In the genomic region with DNA sequence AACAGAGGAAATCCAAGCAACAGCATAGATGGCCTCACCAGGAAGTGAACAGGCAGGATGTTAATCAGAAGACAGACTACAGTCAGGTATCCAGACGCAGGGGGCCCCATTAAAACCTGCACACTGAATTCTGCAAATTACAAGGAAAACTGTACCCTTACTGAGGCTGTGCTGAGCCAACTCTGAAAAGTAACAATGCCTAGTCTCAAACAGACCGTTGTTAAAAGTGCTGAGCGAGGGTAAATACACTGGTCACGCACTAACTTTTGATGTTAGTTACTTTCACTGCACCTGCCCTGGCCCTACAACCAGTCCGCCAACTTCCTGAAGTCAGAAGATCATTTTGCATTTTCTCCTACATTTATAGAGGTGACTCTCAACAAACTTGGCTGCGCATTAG, we compare ENCODE assay signal across 8 cellular contexts. TPM values are rescaled to one million over a fixed set of nuclear protein-coding genes. Genes with fewer than 3 reads are reported as not detected.
DNase-seq lines count a peak whose midpoint lies in the region; ATAC-seq and TF ChIP-seq lines count a peak whose summit lies in the region.

No MANE protein-coding gene starts in this region.

- peak overlapping the region; percentile 97 for H3K4me3 ChIP-seq in thoracic aorta

- peaks cover 10 to 14% of the 10 kb centered on the region in 2 donors for H3K36me3 Mint-ChIP-seq in activated T-cell treated with anti-CD3 and anti-CD28 coated beads, Interleukin-2, amount 50 U/mL, for 72 hours (ENCODE audit: insufficient read depth in 2 of 2)
- peaks cover 5 to 17% (median 10%) of the 10 kb centered on the region in 3 donors for H3K36me3 Mint-ChIP-seq in immature natural killer cell

- peaks cover 11 to 23% of the 10 kb centered on the region in 2 donors for H3K4me1 ChIP-seq in thoracic aorta (ENCODE audit: control insufficient read depth in 1 of 2, low read depth in 2 of 2)

- peak overlapping the region; percentile 87 to 99 for H3K4me3 Mint-ChIP-seq in activated T-cell treated with anti-CD3 and anti-CD28 coated beads, Interleukin-2, amount 50 U/mL, for 72 hours
- H3K4me3 Mint-ChIP-seq in immature natural killer cell, result peak overlapping the region; percentile 97 to 99 (median 97)

- H3K9me3 ChIP-seq in thoracic aorta, result no peaks in the 10 kb centered on the region

- no peak for TF ChIP-seq CTCF in thoracic aorta (IDR thresholded peaks at IDR 0.05)

- peak overlapping the region in 1 of 2 donors; percentile 75 for H3K27ac ChIP-seq in thoracic aorta

- no peaks in the 10 kb centered on the region for H3K27me3 ChIP-seq in thoracic aorta (replicated peaks; ENCODE audit: insufficient read depth)

- H3K9me3 Mint-ChIP-seq in activated T-cell treated with anti-CD3 and anti-CD28 coated beads, Interleukin-2, amount 50 U/mL, for 72 hours, result no peaks in the 10 kb centered on the region
- no peaks in the 10 kb centered on the region for H3K9me3 Mint-ChIP-seq in immature natural killer cell

- H3K27me3 Mint-ChIP-seq in activated T-cell treated with anti-CD3 and anti-CD28 coated beads, Interleukin-2, amount 50 U/mL, for 72 hours (ENCODE audit: low read depth), result no peaks in the 10 kb centered on the region
- peaks cover 0 to 11% (median 0%) of the 10 kb centered on the region in 3 donors for H3K27me3 Mint-ChIP-seq in immature natural killer cell (ENCODE audit: low read depth in 3 of 3)

- peak overlapping the region; percentile 76 for H3K27ac Mint-ChIP-seq in activated T-cell treated with anti-CD3 and anti-CD28 coated beads, Interleukin-2, amount 50 U/mL, for 72 hours
- H3K27ac Mint-ChIP-seq in immature natural killer cell, result peak overlapping the region; percentile 94 to 98 (median 97)

- no peak for ATAC-seq in activated T-cell treated with anti-CD3 and anti-CD28 coated beads, Interleukin-2, amount 50 U/mL, for 72 hours (replicated peaks in 1 of 2)
- ATAC-seq in thoracic aorta (ENCODE audit: insufficient number of reproducible peaks, low FRiP score, low read depth), result no peak

- H3K4me1 Mint-ChIP-seq in activated T-cell treated with anti-CD3 and anti-CD28 coated beads, Interleukin-2, amount 50 U/mL, for 72 hours (ENCODE audit: low read depth), result peaks cover 37% of the 10 kb centered on the region
- peaks cover 34 to 49% of the 10 kb centered on the region in 2 donors for H3K4me1 Mint-ChIP-seq in immature natural killer cell

- peaks cover 8% of the 10 kb centered on the region for H3K36me3 ChIP-seq in thoracic aorta

- peak; percentile 2 for DNase-seq in activated naive CD4-positive, alpha-beta T cell treated with Interleukin-2 at 50 U/mL for 16 hours
- no peak for DNase-seq in activated naive CD4-positive, alpha-beta T cell (lab: John Stamatoyannopoulos, UW)
- DNase-seq in activated T-cell treated with anti-CD3 and anti-CD28 coated beads, Interleukin-2, amount 50 U/mL, for 72 hours, result peak in 1 of 2 donors; percentile 8
- DNase-seq in immature natural killer cell, result peak in 1 of 3 donors; percentile 6
- DNase-seq in thoracic aorta (ENCODE audit: low spot score), result no peak
- no peak for DNase-seq in Ammon's horn (ENCODE audit: low spot score)
- DNase-seq in activated effector memory CD4-positive, alpha-beta T cell treated with Interleukin-2 at 50 U/mL for 16 hours, result no peak
- DNase-seq in NCI-H526 treated with DMSO at 0.1 percent for 48 hours (lab: John Stamatoyannopoulos, UW), result no peak

RNA-seq across cellular contexts. Expression of a gene that starts 1.0 kb away (rescaled TPM):
- total RNA-seq in activated T-cell treated with anti-CD3 and anti-CD28 coated beads, Interleukin-2, amount 50 U/mL, for 72 hours, result 10 to 100 TPM; 30.2 to 31.2 TPM
- polyA plus RNA-seq in immature natural killer cell, result 10 to 100 TPM in 2 of 3 donors, 1 to 10 TPM in 1; 6.7 to 21.7 (median 16.3) TPM
- total RNA-seq in thoracic aorta, result 10 to 100 TPM; 12.3 to 14.5 TPM
